ENCODE assay signal across 2 cellular contexts in the genomic region with DNA sequence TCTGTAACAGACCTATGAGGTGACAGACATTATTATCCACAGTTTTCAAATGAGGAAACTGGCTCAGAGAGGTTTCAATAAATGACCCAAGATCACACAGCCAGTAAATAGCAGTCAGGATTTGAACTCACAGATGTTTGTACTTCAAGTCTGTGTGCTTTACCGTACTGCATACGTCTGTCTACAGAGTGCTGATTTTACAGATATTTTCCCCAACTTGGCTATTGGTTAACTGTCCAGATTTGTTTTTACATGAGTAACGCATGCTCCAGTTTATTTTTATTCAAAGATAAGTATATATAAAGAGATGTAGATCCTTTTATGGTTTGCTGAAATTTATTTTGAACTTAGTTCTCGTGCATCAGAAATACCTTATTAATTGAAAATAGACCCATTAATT.
TF ChIP-seq lines count a peak whose summit lies in the region.

No MANE protein-coding gene starts in this region.

TF ChIP-seq in HepG2, 621 proteins besides CTCF, POLR2A, EP300 and RAD21 (continued from another document):
- TF ChIP-seq, protein P1, sequence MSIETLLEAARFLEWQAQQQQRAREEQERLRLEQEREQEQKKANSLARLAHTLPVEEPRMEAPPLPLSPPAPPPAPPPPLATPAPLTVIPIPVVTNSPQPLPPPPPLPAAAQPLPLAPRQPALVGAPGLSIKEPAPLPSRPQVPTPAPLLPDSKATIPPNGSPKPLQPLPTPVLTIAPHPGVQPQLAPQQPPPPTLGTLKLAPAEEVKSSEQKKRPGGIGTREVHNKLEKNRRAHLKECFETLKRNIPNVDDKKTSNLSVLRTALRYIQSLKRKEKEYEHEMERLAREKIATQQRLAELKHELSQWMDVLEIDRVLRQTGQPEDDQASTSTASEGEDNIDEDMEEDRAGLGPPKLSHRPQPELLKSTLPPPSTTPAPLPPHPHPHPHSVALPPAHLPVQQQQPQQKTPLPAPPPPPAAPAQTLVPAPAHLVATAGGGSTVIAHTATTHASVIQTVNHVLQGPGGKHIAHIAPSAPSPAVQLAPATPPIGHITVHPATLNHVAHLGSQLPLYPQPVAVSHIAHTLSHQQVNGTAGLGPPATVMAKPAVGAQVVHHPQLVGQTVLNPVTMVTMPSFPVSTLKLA (IDR thresholded peaks at IDR 0.05), result no peak
- TF ChIP-seq, protein P2, sequence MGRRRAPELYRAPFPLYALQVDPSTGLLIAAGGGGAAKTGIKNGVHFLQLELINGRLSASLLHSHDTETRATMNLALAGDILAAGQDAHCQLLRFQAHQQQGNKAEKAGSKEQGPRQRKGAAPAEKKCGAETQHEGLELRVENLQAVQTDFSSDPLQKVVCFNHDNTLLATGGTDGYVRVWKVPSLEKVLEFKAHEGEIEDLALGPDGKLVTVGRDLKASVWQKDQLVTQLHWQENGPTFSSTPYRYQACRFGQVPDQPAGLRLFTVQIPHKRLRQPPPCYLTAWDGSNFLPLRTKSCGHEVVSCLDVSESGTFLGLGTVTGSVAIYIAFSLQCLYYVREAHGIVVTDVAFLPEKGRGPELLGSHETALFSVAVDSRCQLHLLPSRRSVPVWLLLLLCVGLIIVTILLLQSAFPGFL (CRISPR knock-in tag; IDR thresholded peaks at IDR 0.05), result no peak
- TF ChIP-seq ZNF570 (CRISPR knock-in tag; IDR thresholded peaks at IDR 0.05; ENCODE audit: borderline replicate concordance) (no peak), THAP11 (CRISPR knock-in tag; IDR thresholded peaks at IDR 0.05) (no peak), SAP130 (CRISPR knock-in tag; IDR thresholded peaks at IDR 0.05; ENCODE audit: low read depth) (no peak), ZNF256 (CRISPR knock-in tag; conservative IDR thresholded peaks at IDR 0.05) (no peak)
- TF ChIP-seq, protein P3, sequence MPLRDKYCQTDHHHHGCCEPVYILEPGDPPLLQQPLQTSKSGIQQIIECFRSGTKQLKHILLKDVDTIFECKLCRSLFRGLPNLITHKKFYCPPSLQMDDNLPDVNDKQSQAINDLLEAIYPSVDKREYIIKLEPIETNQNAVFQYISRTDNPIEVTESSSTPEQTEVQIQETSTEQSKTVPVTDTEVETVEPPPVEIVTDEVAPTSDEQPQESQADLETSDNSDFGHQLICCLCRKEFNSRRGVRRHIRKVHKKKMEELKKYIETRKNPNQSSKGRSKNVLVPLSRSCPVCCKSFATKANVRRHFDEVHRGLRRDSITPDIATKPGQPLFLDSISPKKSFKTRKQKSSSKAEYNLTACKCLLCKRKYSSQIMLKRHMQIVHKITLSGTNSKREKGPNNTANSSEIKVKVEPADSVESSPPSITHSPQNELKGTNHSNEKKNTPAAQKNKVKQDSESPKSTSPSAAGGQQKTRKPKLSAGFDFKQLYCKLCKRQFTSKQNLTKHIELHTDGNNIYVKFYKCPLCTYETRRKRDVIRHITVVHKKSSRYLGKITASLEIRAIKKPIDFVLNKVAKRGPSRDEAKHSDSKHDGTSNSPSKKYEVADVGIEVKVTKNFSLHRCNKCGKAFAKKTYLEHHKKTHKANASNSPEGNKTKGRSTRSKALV (CRISPR knock-in tag; IDR thresholded peaks at IDR 0.05), result no peak
- TF ChIP-seq, protein P4, sequence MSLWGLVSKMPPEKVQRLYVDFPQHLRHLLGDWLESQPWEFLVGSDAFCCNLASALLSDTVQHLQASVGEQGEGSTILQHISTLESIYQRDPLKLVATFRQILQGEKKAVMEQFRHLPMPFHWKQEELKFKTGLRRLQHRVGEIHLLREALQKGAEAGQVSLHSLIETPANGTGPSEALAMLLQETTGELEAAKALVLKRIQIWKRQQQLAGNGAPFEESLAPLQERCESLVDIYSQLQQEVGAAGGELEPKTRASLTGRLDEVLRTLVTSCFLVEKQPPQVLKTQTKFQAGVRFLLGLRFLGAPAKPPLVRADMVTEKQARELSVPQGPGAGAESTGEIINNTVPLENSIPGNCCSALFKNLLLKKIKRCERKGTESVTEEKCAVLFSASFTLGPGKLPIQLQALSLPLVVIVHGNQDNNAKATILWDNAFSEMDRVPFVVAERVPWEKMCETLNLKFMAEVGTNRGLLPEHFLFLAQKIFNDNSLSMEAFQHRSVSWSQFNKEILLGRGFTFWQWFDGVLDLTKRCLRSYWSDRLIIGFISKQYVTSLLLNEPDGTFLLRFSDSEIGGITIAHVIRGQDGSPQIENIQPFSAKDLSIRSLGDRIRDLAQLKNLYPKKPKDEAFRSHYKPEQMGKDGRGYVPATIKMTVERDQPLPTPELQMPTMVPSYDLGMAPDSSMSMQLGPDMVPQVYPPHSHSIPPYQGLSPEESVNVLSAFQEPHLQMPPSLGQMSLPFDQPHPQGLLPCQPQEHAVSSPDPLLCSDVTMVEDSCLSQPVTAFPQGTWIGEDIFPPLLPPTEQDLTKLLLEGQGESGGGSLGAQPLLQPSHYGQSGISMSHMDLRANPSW (CRISPR knock-in tag; IDR thresholded peaks at IDR 0.05; ENCODE audit: borderline replicate concordance), result no peak

TF ChIP-seq in endothelial cell of umbilical vein, 7 proteins besides CTCF, POLR2A, EP300 and RAD21 (continued from another document):
- TF ChIP-seq, protein P5, sequence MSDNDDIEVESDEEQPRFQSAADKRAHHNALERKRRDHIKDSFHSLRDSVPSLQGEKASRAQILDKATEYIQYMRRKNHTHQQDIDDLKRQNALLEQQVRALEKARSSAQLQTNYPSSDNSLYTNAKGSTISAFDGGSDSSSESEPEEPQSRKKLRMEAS (IDR thresholded peaks at IDR 0.05; ENCODE audit: insufficient read depth, insufficient read length), result no peak
- TF ChIP-seq GATA2 (IDR thresholded peaks at IDR 0.05; ENCODE audit: insufficient read depth, insufficient read length, low read depth, low read length), result no peak
- TF ChIP-seq EZH2 (IDR thresholded peaks at IDR 0.05; ENCODE audit: borderline replicate concordance, low read depth, low read length, severe bottlenecking), result no peak
- no peak for TF ChIP-seq FOS (IDR thresholded peaks at IDR 0.05; ENCODE audit: borderline replicate concordance, insufficient read depth, low read length)
- no peak for TF ChIP-seq POLR2AphosphoS5 (IDR thresholded peaks at IDR 0.05; ENCODE audit: insufficient read depth, low read depth, low read length)
